Comparison of ENCODE assay signal across 25 cellular contexts in the genomic region with DNA sequence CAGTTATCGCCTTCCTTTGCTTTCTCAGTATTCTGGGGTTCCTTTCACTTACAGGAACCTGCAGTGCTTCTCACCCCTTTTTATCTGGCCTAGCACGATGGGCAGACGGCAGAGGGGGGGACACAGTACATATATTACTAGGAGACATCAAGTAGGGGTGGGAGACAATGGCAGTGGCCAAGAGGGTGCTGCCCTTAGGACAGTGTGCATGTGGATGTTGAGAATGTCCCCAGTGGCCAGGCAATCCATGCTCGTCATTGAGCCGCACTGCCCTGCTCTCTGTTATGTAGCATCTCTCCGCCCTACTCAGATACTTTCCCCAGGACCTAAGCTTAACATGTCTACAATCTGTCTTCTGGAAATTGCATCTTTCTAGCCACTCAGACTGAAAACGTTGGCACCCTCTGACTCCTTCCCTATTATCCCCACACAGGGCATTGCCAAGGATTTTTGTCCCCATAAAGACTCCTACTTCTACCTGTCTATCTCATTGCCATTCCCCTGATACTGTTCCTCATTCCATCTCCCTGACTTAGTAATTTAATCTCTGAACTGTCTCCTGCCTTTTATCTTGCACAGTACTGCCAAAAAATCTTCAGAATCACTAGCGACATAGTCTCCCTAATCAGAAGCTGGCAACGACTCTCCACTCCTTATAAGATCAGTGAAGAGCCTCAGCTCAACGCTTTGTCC. TPM values are rescaled to one million over a fixed set of nuclear protein-coding genes. Genes with fewer than 3 reads are reported as not detected.
DNase-seq lines count a peak whose midpoint lies in the region; ATAC-seq, FAIRE-seq and TF ChIP-seq lines count a peak whose summit lies in the region.
"Had no signal": no experiment of that assay in that cellular context is flagged by ENCODE, and none has a peak within 500 bp of the region (broad histone marks: within the 10 kb centered on the region; RNA-seq: fewer than 3 reads in every experiment).

No MANE protein-coding gene starts in this region.

- H2AFZ ChIP-seq in Karpas-422 (ENCODE audit: low read length) (peak overlapping the region; percentile 57; the same call in 1 of the 2 replicates), hepatocyte (no peak overlapping the region)

- H3K27ac ChIP-seq in cardiac muscle cell = peak overlapping the region; percentile 37
- no peak overlapping the region for H3K27ac ChIP-seq in Karpas-422 (ENCODE audit: low read length)
- peak overlapping the region; percentile 25 for H3K27ac ChIP-seq in hepatocyte
- H3K27ac ChIP-seq in small intestine (ENCODE audit: low read depth in 1 of 2, low read length in 1 of 2) = peak overlapping the region; percentile 22 to 52
- no peak overlapping the region for H3K27ac ChIP-seq in caudate nucleus (ENCODE audit: low read depth, low read length)
- H3K27ac ChIP-seq: BLaER1 treated with 17β-estradiol and CSF1 and Interleukin-3, amounts not matched to agents 10 nM and 100 nM had no signal

- no peak for DNase-seq in cardiac muscle cell (ENCODE audit: low read depth in 1 of 2, low spot score in 1 of 2)
- no peak for DNase-seq in cardiac septum (ENCODE audit: low spot score)
- DNase-seq in Karpas-422 = no peak
- no peak for DNase-seq in hepatocyte (ENCODE audit: low spot score)
- no peak for DNase-seq in small intestine
- no peak for DNase-seq in caudate nucleus (lab: John Stamatoyannopoulos, UW)
- DNase-seq in activated CD4-positive, alpha-beta T cell treated with anti-CD3 and anti-CD28 coated beads, Interleukin-2, amount 50 U/mL, for 1 hour = no peak
- DNase-seq: 8988T; Caco-2; CD4-positive, alpha-beta memory T cell; DND-41; MM.1S; NCI-H1048; NCI-H1417 treated with DMSO at 0.1 percent for 48 hours; NCI-H187; NCI-H2107; NCI-H446 treated with DMSO at 0.1 percent for 48 hours; NCI-H526 treated with DMSO at 0.1 percent for 48 hours; PC-3; SIG-M5 had no signal

- no peaks in the 10 kb centered on the region for H3K79me2 ChIP-seq in Karpas-422 (ENCODE audit: low read length)
- H3K79me2 ChIP-seq in hepatocyte = peaks cover 95% of the 10 kb centered on the region

- no peaks in the 10 kb centered on the region for H3K9me2 ChIP-seq in Karpas-422 (replicated peaks; ENCODE audit: insufficient read depth, low read length)
- no peaks in the 10 kb centered on the region for H3K9me2 ChIP-seq in hepatocyte (replicated peaks; ENCODE audit: insufficient read depth)

- intact Hi-C loops in cardiac septum (cut with DNase I) = loop anchor here (10.0 kb wide), 1 partner anchor 230 kb away; no protein-coding TSS in a partner anchor

- FAIRE-seq in small intestine (lab: Jason Lieb, UNC) = no peak
- FAIRE-seq: GM12891 had no signal

- H4K20me1 ChIP-seq in Karpas-422 (ENCODE audit: insufficient read depth, low read depth, low read length) (no peaks in the 10 kb centered on the region), hepatocyte (ENCODE audit: insufficient read depth, poor library complexity, severe bottlenecking) (no peaks in the 10 kb centered on the region)
- H4K20me1 ChIP-seq: BLaER1 treated with 17β-estradiol and CSF1 and Interleukin-3, amounts not matched to agents 10 nM and 100 nM had no signal

- H3K4me2 ChIP-seq in Karpas-422 (ENCODE audit: low read depth, low read length, poor library complexity, severe bottlenecking) = no peak overlapping the region
- H3K4me2 ChIP-seq in hepatocyte = no peak overlapping the region
- H3K4me2 ChIP-seq: BLaER1 treated with 17β-estradiol and CSF1 and Interleukin-3, amounts not matched to agents 10 nM and 100 nM had no signal

- TF ChIP-seq CTCF in cardiac muscle cell (IDR thresholded peaks at IDR 0.05; ENCODE audit: low read depth, low read length) (no peak), hepatocyte (IDR thresholded peaks at IDR 0.05; ENCODE audit: poor library complexity) (no peak)

- no peak overlapping the region for H3K9ac ChIP-seq in Karpas-422 (ENCODE audit: low read length)
- H3K9ac ChIP-seq: BLaER1 treated with 17β-estradiol and CSF1 and Interleukin-3, amounts not matched to agents 10 nM and 100 nM had no signal

- no peaks in the 10 kb centered on the region for H3K9me3 ChIP-seq in cardiac muscle cell (ENCODE audit: low read depth)
- H3K9me3 ChIP-seq in Karpas-422 (ENCODE audit: low read length) = no peaks in the 10 kb centered on the region
- H3K9me3 ChIP-seq in hepatocyte (ENCODE audit: low read depth) = no peaks in the 10 kb centered on the region
- no peaks in the 10 kb centered on the region for H3K9me3 ChIP-seq in small intestine (ENCODE audit: control insufficient read depth, low read depth)
- H3K9me3 ChIP-seq: BLaER1 treated with 17β-estradiol and CSF1 and Interleukin-3, amounts not matched to agents 10 nM and 100 nM; Caco-2 had no signal

- no peak overlapping the region for H3K4me3 ChIP-seq in cardiac muscle cell
- H3K4me3 ChIP-seq in Karpas-422 (ENCODE audit: low read length) = no peak overlapping the region
- H3K4me3 ChIP-seq in hepatocyte = no peak overlapping the region
- H3K4me3 ChIP-seq in small intestine (ENCODE audit: low read depth in 1 of 2, low read length in 2 of 2) = no peak overlapping the region
- H3K4me3 ChIP-seq: BLaER1 treated with 17β-estradiol and CSF1 and Interleukin-3, amounts not matched to agents 10 nM and 100 nM had no signal

- whole genome bisulfite sequencing in hepatocyte (ENCODE audit: low lambda C conversion rate, missing lambda C conversion rate) = 88% methylated on average over 10 of the region's 10 CpGs
- 50 to 68% (median 54%) methylated on average over 10 of the region's 10 CpGs for WGBS in small intestine, 3 donors

- ATAC-seq in HG02884 (IDR thresholded peaks at IDR 0.05; ENCODE audit: unreplicated experiment) = no peak
- ATAC-seq: PC-3 had no signal

- H3K36me3 ChIP-seq in cardiac muscle cell (no peaks in the 10 kb centered on the region), Karpas-422 (ENCODE audit: insufficient read depth, low read length) (no peaks in the 10 kb centered on the region), hepatocyte (replicated peaks; ENCODE audit: insufficient read depth, low read depth) (no peaks in the 10 kb centered on the region), small intestine (ENCODE audit: control insufficient read depth in 2 of 2, insufficient read depth in 2 of 2, low read length in 2 of 2) (no peaks in the 10 kb centered on the region)
- H3K36me3 ChIP-seq: BLaER1 treated with 17β-estradiol and CSF1 and Interleukin-3, amounts not matched to agents 10 nM and 100 nM had no signal

- H3K4me1 ChIP-seq in cardiac muscle cell (ENCODE audit: low read depth) (peaks cover 15% of the 10 kb centered on the region), Karpas-422 (ENCODE audit: low read length) (peaks cover 46% of the 10 kb centered on the region), hepatocyte (ENCODE audit: insufficient read depth) (peaks cover 7% of the 10 kb centered on the region), small intestine (ENCODE audit: control insufficient read depth in 2 of 2, insufficient read depth in 1 of 2, low read depth in 1 of 2, low read length in 1 of 2) (peaks cover 4 to 8% of the 10 kb centered on the region in 2 donors)

- no peaks in the 10 kb centered on the region for H3K27me3 ChIP-seq in cardiac muscle cell
- no peaks in the 10 kb centered on the region for H3K27me3 ChIP-seq in Karpas-422 (ENCODE audit: low read length)
- no peaks in the 10 kb centered on the region for H3K27me3 ChIP-seq in hepatocyte
- peaks cover 0 to 3% of the 10 kb centered on the region in 2 donors for H3K27me3 ChIP-seq in small intestine (ENCODE audit: control insufficient read depth in 2 of 2, insufficient read depth in 2 of 2, low read length in 2 of 2)
- H3K27me3 ChIP-seq: BLaER1 treated with 17β-estradiol and CSF1 and Interleukin-3, amounts not matched to agents 10 nM and 100 nM had no signal

RNA-seq across cellular contexts. Expression of a gene that starts 6.6 kb away (rescaled TPM):
- total RNA-seq in cardiac muscle cell = 27.6 and 45.3 TPM in 2 replicates
- polyA plus RNA-seq in cardiac muscle cell = 34.1 and 55.1 TPM in 2 replicates
- 34.4 TPM for total RNA-seq in cardiac septum
- total RNA-seq in Karpas-422 (2014; rRNA removed; shearing (Covaris generic); ENCODE audit: low replicate concordance) = not detected in 2 replicates
- total RNA-seq in hepatocyte = 98.1 and 105 TPM in 2 replicates
- polyA plus RNA-seq in hepatocyte = 67.7 and 68.1 TPM in 2 replicates
- 10 to 100 TPM; 28.6 to 66.9 (median 28.9) TPM for polyA plus RNA-seq in small intestine
- total RNA-seq: CD4-positive, alpha-beta memory T cell had no signal
- polyA plus RNA-seq: CD4-positive, alpha-beta memory T cell had no signal

RNA-seq across cellular contexts. Expression of a gene that starts 57.1 kb away (rescaled TPM):
- total RNA-seq in cardiac muscle cell (not detected in 2 replicates), cardiac septum (not detected), hepatocyte (0.36 and 0.43 TPM in 2 replicates)
- polyA plus RNA-seq in cardiac muscle cell (0.02 TPM in 1 of 2 replicates, not detected in the other), hepatocyte (0.72 TPM in 1 of 2 replicates, not detected in the other), small intestine (1 to 10 TPM in 1 of 3 donors, under 1 TPM in 2; 0.27 to 2.5 (median 0.67) TPM)
- total RNA-seq in Karpas-422 (2014; rRNA removed; shearing (Covaris generic); ENCODE audit: low replicate concordance) = not detected in 2 replicates
- total RNA-seq: CD4-positive, alpha-beta memory T cell; H4; PC-3; RPMI7951 had no signal

Comparison
In these comparisons a context has a peak if more than half of its experiments do, and no peak if none do; other contexts are left out.
1. H3K27ac ChIP-seq: peak in cardiac muscle cell (single experiment), hepatocyte (single experiment) and small intestine (2 of 2); none in Karpas-422 (single experiment) and caudate nucleus (single experiment).
2. RNA of a gene that starts 6.6 kb away (total RNA-seq): 98.1 to 105 TPM in hepatocyte, 27.6 to 45.3 TPM in cardiac muscle cell and 34.4 TPM in cardiac septum (single experiment); not detected in Karpas-422; every median in the first group is over 10 times any median in the second.